8 cellular contexts compared by ENCODE assay signal in the genomic region with DNA sequence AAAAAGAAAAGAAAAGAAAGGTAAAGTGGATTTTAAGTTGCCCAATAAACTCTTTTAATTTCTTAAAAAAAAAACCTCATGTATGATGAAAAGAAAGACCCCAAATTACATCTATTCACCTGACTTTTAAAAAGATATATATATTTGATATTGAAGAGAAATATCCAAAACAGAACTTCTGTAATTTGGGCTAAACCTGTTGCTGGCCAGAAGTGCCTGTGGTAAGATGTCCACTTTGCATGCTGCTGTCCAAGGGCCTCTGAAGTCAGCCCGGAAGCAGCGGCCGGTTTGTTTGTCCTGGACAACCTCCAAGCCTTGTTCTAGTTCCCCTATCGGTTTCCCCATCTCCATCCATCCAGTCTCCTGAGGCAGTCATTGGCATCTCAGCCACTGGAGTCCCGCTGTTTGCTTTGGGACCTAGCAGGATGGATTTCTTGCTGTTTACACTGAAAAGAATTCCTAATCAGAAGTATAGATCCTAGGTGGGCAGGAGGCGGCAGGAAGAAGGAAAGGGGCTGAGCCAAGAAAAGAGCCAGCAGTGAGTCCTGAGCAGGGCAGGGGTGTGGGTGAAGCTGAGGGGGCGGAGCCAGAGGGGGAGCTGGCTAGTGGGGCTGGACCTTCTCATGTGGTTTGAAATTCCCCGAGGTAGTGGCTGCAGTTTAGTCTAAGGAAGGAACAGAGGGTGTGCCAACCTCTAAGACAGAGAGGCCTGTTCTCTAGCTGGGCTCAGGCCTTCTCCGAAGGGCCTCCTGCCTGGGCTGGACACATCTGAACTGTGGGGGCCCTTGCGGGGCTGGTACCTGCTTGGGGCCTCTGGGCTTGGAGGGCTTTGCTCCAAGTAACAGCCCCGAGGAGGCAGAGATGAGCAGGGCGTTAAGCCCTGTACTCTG. TPM values are rescaled to one million over a fixed set of nuclear protein-coding genes. Genes with fewer than 3 reads are reported as not detected.
A peak's percentile ranks its signal among the peaks of the same experiment; 100 is the strongest.
DNase-seq lines count a peak whose midpoint lies in the region; ATAC-seq and TF ChIP-seq lines count a peak whose summit lies in the region.

No MANE protein-coding gene starts in this region.

- no peaks in the 10 kb centered on the region for H3K27me3 ChIP-seq in PC-3 (ENCODE audit: low read length)

- no peaks in the 10 kb centered on the region for H3K36me3 ChIP-seq in PC-3 (ENCODE audit: low read depth, low read length)

- H3K9ac ChIP-seq in PC-3 (ENCODE audit: low read length), result no peak overlapping the region

- DNase-seq in ELR (ENCODE audit: low read depth), result peak; percentile 85
- peak; percentile 88 for DNase-seq in PC-3
- DNase-seq in fibroblast of mammary gland (ENCODE audit: low read depth), result peak; percentile 74
- DNase-seq in occipital lobe (lab: John Stamatoyannopoulos, UW), result peak; percentile 3
- DNase-seq in stimulated activated CD4-positive, alpha-beta T cell treated with anti-CD3 and anti-CD28 coated beads, Interleukin-4, amount 100 ng/mL, for 4 hours, result no peak
- no peak for DNase-seq in cerebellar cortex (ENCODE audit: low spot score)
- no peak for DNase-seq in NCI-H128 (lab: John Stamatoyannopoulos, UW; ENCODE audit: unreplicated experiment)
- no peak for DNase-seq in activated CD4-positive, alpha-beta T cell treated with anti-CD3 and anti-CD28 coated beads, Interleukin-2, amount 50 U/mL, for 4 hours

- POLR2A ChIA-PET in PC-3 (lab: Charles Lee; ENCODE audit: unreplicated experiment), result no interaction called here

- ATAC-seq in PC-3, result peak; percentile 86

- CTCF ChIA-PET in PC-3 (lab: Charles Lee), result no interaction called here

- H3K9me2 ChIP-seq in PC-3 (replicated peaks; ENCODE audit: low read length), result no peaks in the 10 kb centered on the region

- no peaks in the 10 kb centered on the region for H4K20me1 ChIP-seq in PC-3 (ENCODE audit: low read length)

- no peak overlapping the region for H2AFZ ChIP-seq in PC-3 (ENCODE audit: low read length)

- no peaks in the 10 kb centered on the region for H3K9me3 ChIP-seq in PC-3 (ENCODE audit: low read length)

- no peak overlapping the region for H3K27ac ChIP-seq in PC-3 (ENCODE audit: low read length)

- peak overlapping the region; percentile 24 for H3K4me2 ChIP-seq in PC-3 (ENCODE audit: low read length)

- BruUV-seq in PC-3 (replicated peaks; lab: Mats Ljungman, UMichigan), result no TSS peak

- TF ChIP-seq CTCF in PC-3 (conservative IDR thresholded peaks at IDR 0.05; ENCODE audit: low read depth, low read length) (no peak), fibroblast of mammary gland (conservative IDR thresholded peaks at IDR 0.05; ENCODE audit: control insufficient read depth, insufficient read depth, low read depth, low read length) (no peak)

- H3K4me1 ChIP-seq in PC-3 (ENCODE audit: insufficient read depth, low read length), result peaks cover 32% of the 10 kb centered on the region

- H3F3A ChIP-seq in PC-3 (ENCODE audit: low read length, unreplicated experiment), result no peaks in the 10 kb centered on the region

- no peak overlapping the region for H3K4me3 ChIP-seq in PC-3 (ENCODE audit: low read length)
- H3K4me3 ChIP-seq in fibroblast of mammary gland (ENCODE audit: control insufficient read depth, low read depth, low read length), result no peak overlapping the region

- intact Hi-C loops in PC-3 (cut with micrococcal nuclease), result no loop called here

- no peaks in the 10 kb centered on the region for H3K79me2 ChIP-seq in PC-3 (ENCODE audit: low read length)

RNA-seq across cellular contexts. Expression of a gene that starts 3.3 kb away (rescaled TPM):
- 1.2 and 1.8 TPM in 2 replicates for total RNA-seq in PC-3 (2014; rRNA removed)
- under 0.01 TPM for total RNA-seq in occipital lobe

RNA-seq across cellular contexts. Expression of a gene that starts 56.5 kb away (rescaled TPM):
- 23.0 and 25.6 TPM in 2 replicates for total RNA-seq in PC-3 (2014; rRNA removed)
- 10.6 TPM for total RNA-seq in occipital lobe

Comparison
In these comparisons a context has a peak if more than half of its experiments do, and no peak if none do; other contexts are left out.
1. DNase-seq: peak in ELR (single experiment), PC-3 (single experiment), fibroblast of mammary gland (single experiment) and occipital lobe (single experiment); none in stimulated activated CD4-positive, alpha-beta T cell treated with anti-CD3 and anti-CD28 coated beads, Interleukin-4, amount 100 ng/mL, for 4 hours (0 of 2), cerebellar cortex (single experiment), NCI-H128 (single experiment) and activated CD4-positive, alpha-beta T cell treated with anti-CD3 and anti-CD28 coated beads, Interleukin-2, amount 50 U/mL, for 4 hours (0 of 2).